8 cellular contexts compared by ENCODE assay signal in genomic region chr5:98929123-98929981, GRCh38. TPM values are rescaled to one million over a fixed set of nuclear protein-coding genes. Genes with fewer than 3 reads are reported as not detected.
DNase-seq lines count a peak whose midpoint lies in the region; ATAC-seq and TF ChIP-seq lines count a peak whose summit lies in the region.

No MANE protein-coding gene starts in this region.

- ATAC-seq in HG02798 (IDR thresholded peaks at IDR 0.05; ENCODE audit: poor library complexity, unreplicated experiment): peak; percentile 70
- peak; percentile 73 for ATAC-seq in T-helper 17 cell

- peak overlapping the region; percentile 99 for H3K4me3 Mint-ChIP-seq in T-helper 17 cell

- H3K4me3 ChIP-seq in right atrium auricular region (peak overlapping the region; percentile 79 to 96), prostate gland (peak overlapping the region; percentile 85 to 88), urinary bladder (ENCODE audit: low read depth, low read length) (peak overlapping the region; percentile 50)

- peaks cover 7% of the 10 kb centered on the region for H3K36me3 Mint-ChIP-seq in T-helper 17 cell (ENCODE audit: low read depth)

- H3K27ac Mint-ChIP-seq in T-helper 17 cell: peak overlapping the region; percentile 92

- H3K9me3 ChIP-seq in T-helper 17 cell (ENCODE audit: control insufficient read depth, low read length, poor library complexity, severe bottlenecking) (no peaks in the 10 kb centered on the region), right atrium auricular region (no peaks in the 10 kb centered on the region), prostate gland (no peaks in the 10 kb centered on the region)

- peak; percentile 88 for TF ChIP-seq POLR2A in prostate gland (IDR thresholded peaks at IDR 0.05)

- H3K4me1 ChIP-seq in right atrium auricular region (peaks cover 0 to 60% of the 10 kb centered on the region in 2 donors), prostate gland (replicated peaks) (peaks cover 5% of the 10 kb centered on the region), urinary bladder (ENCODE audit: insufficient read depth) (no peaks in the 10 kb centered on the region)

- peaks cover 35% of the 10 kb centered on the region for H3K4me1 Mint-ChIP-seq in T-helper 17 cell

- no peaks in the 10 kb centered on the region for H3K27me3 ChIP-seq in right atrium auricular region
- H3K27me3 ChIP-seq in prostate gland (replicated peaks; ENCODE audit: insufficient read depth): no peaks in the 10 kb centered on the region

- in situ Hi-C loops in GM13976 (cut with MboI; ENCODE audit: low sequenced_read_pairs, unreplicated experiment): no loop called here

- peaks cover 12% of the 10 kb centered on the region for H3K36me3 ChIP-seq in right atrium auricular region
- no peaks in the 10 kb centered on the region for H3K36me3 ChIP-seq in prostate gland
- no peaks in the 10 kb centered on the region for H3K36me3 ChIP-seq in urinary bladder (ENCODE audit: insufficient read depth)

- WGBS in prostate gland: under 1% methylated on average over 71 of the region's 71 CpGs
- under 1% methylated on average over 71 of the region's 71 CpGs for whole genome bisulfite sequencing in urinary bladder

- TF ChIP-seq CTCF in GM13976 (IDR thresholded peaks at IDR 0.05; ENCODE audit: borderline replicate concordance, control extremely low read depth, extremely low read depth, insufficient read depth, missing control alignments) (no peak), right atrium auricular region (IDR thresholded peaks at IDR 0.05) (no peak), prostate gland (IDR thresholded peaks at IDR 0.05) (no peak)

- H3K27ac ChIP-seq in angular gyrus (ENCODE audit: low read depth, low read length): peak overlapping the region; percentile 99
- peak overlapping the region; percentile 100 for H3K27ac ChIP-seq in right atrium auricular region
- H3K27ac ChIP-seq in prostate gland: peak overlapping the region; percentile 97 to 100
- H3K27ac ChIP-seq in urinary bladder (ENCODE audit: low read depth): peak overlapping the region; percentile 98

- no peaks in the 10 kb centered on the region for H3K27me3 Mint-ChIP-seq in T-helper 17 cell

- intact Hi-C loops in prostate gland (cut with DNase I): loop anchor here (5.0 kb wide), 2 partner anchors 103 to 1427 kb away; no protein-coding TSS in a partner anchor

- DNase-seq in GM13976 (ENCODE audit: low spot score): peak; percentile 85
- DNase-seq in NCI-H146 (lab: John Stamatoyannopoulos, UW): peak; percentile 85
- peak; percentile 80 to 90 (median 89) for DNase-seq in T-helper 17 cell
- DNase-seq in right atrium auricular region (ENCODE audit: low spot score): peak; percentile 99
- peak; percentile 87 for DNase-seq in prostate gland (ENCODE audit: low spot score)

RNA-seq across cellular contexts. Expression of gene CHD1, which starts 0.5 kb away (rescaled TPM):
- 100 to 1,000 TPM; 170 to 199 TPM for total RNA-seq in T-helper 17 cell
- total RNA-seq in right atrium auricular region: 10 to 100 TPM; 20.4 to 20.6 TPM
- 10 to 100 TPM; 38.5 to 52.9 TPM for total RNA-seq in prostate gland
- total RNA-seq in urinary bladder: 146 TPM
- polyA plus RNA-seq in urinary bladder: 13.0 TPM

Comparison
In these comparisons a context has a peak if more than half of its experiments do, and no peak if none do; other contexts are left out.
1. Peak in every context shown above with its lines: DNase-seq, ATAC-seq, H3K4me3 ChIP-seq and H3K27ac ChIP-seq.